ENCODE assay signal across 8 cellular contexts in the genomic region with DNA sequence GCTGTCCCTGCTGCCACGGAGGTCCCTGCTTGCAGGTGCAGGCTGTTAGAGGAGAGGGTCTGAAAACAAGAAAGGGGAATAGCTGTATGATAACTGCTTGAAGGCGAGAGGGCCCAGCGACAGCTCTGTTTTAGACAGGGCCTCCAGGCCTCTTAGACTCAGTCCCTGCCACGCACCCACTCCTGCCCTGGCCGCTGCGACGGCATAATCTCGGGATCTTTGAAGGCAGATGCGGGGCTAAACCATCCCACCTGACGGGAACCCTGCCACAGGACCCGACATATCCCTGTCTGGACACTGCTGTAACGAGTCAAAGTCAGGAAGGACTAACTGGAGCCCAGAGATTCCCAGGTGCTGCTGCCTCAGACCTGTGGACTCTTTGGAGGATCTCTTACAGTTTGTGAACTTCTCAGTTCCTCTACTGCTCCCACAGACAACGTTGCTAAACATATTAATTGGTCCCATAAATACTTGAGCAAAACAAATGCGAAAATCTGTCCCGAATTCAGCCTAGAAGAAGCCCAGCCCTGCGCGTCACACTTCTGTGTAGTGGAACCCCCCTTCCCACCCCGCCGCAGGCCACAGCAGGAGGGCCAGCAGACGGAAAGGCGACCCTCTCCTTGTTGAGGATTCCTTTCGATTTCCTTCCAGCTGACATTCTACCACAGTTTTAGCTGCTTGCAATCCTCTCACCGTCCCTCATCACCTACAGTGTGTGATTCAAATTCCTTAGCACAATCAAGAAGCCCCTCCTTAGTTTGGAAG. TPM values are rescaled to one million over a fixed set of nuclear protein-coding genes. Genes with fewer than 3 reads are reported as not detected.
DNase-seq lines count a peak whose midpoint lies in the region; ATAC-seq and TF ChIP-seq lines count a peak whose summit lies in the region.

No MANE protein-coding gene starts in this region.

- peaks cover 61% of the 10 kb centered on the region for H3K4me1 Mint-ChIP-seq in activated T-cell treated with anti-CD3 and anti-CD28 coated beads, Interleukin-2, amount 50 U/mL, for 4 hours (ENCODE audit: low read depth)
- H3K4me1 Mint-ChIP-seq in activated CD8-positive, alpha-beta T cell treated with anti-CD3 and anti-CD28 coated beads, Interleukin-2, amount 10 ng/mL, durations not matched to agents 7 days and 5 days (ENCODE audit: low read depth), result peaks cover 40% of the 10 kb centered on the region

- H3K27ac ChIP-seq in heart right ventricle, result peak overlapping the region; percentile 83 to 99 (median 95)

- no peaks in the 10 kb centered on the region for H3K27me3 Mint-ChIP-seq in activated T-cell treated with anti-CD3 and anti-CD28 coated beads, Interleukin-2, amount 50 U/mL, for 4 hours (ENCODE audit: low read depth)
- H3K27me3 Mint-ChIP-seq in activated CD8-positive, alpha-beta T cell treated with anti-CD3 and anti-CD28 coated beads, Interleukin-2, amount 10 ng/mL, durations not matched to agents 7 days and 5 days (ENCODE audit: low read depth), result no peaks in the 10 kb centered on the region

- H3K4me1 ChIP-seq in heart right ventricle, result peaks cover 31 to 58% (median 47%) of the 10 kb centered on the region in 9 donors

- no peak for DNase-seq in activated T-cell treated with anti-CD3 and anti-CD28 coated beads, Interleukin-2, amount 50 U/mL, for 4 hours
- no peak for DNase-seq in activated T-cell treated with anti-CD3 and anti-CD28 coated beads, Interleukin-2, amount 50 U/mL, for 1 hour
- DNase-seq in activated CD8-positive, alpha-beta T cell treated with anti-CD3 and anti-CD28 coated beads, Interleukin-2, amount 10 ng/mL, durations not matched to agents 7 days and 5 days, result no peak
- peak in 1 of 2 donors; percentile 19 for DNase-seq in heart right ventricle
- DNase-seq in retinal pigment epithelial cell (ENCODE audit: low read depth), result no peak
- no peak for DNase-seq in cortex of kidney (lab: John Stamatoyannopoulos, UW)
- DNase-seq in HuH-7 (ENCODE audit: low spot score), result no peak

- no peaks in the 10 kb centered on the region for H3K9me3 ChIP-seq in heart right ventricle

- H3K27ac Mint-ChIP-seq in activated CD8-positive, alpha-beta T cell treated with anti-CD3 and anti-CD28 coated beads, Interleukin-2, amount 10 ng/mL, durations not matched to agents 7 days and 5 days, result peak overlapping the region; percentile 82

- 14 to 15% methylated on average over 23 of the region's 23 CpGs for WGBS in heart right ventricle, 2 donors

- H3K4me3 ChIP-seq in heart right ventricle, result peak overlapping the region; percentile 81 to 100 (median 95)
- H3K4me3 ChIP-seq in retinal pigment epithelial cell (ENCODE audit: low read length), result peak overlapping the region; percentile 93

- intact Hi-C loops in heart right ventricle (cut with DNase I), result loop anchor here in 8 of 10 donors (2.0 to 10.0 kb wide), 9 partner anchors 32 to 90 kb away; partner anchors contain the start of genes DHRS7B (in 6 of the 8), MAP2K3 (in 2 of the 8) and NATD1 (in 2 of the 8)

- peak in 1 of 9 donors; percentile 2 for TF ChIP-seq CTCF in heart right ventricle (IDR thresholded peaks at IDR 0.05)
- TF ChIP-seq CTCF in retinal pigment epithelial cell (conservative IDR thresholded peaks at IDR 0.05; ENCODE audit: low read depth, low read length), result no peak

- peak; percentile 0 for ATAC-seq in activated T-cell treated with anti-CD3 and anti-CD28 coated beads, Interleukin-2, amount 50 U/mL, for 4 hours
- peak; percentile 4 for ATAC-seq in HG03103 (IDR thresholded peaks at IDR 0.05; ENCODE audit: low read depth, unreplicated experiment)
- peak; percentile 4 for ATAC-seq in activated CD8-positive, alpha-beta T cell treated with anti-CD3 and anti-CD28 coated beads, Interleukin-2, amount 10 ng/mL, durations not matched to agents 7 days and 5 days
- ATAC-seq in heart right ventricle, result peak; percentile 1 to 15 (median 3)

- peaks cover 0 to 15% (median 0%) of the 10 kb centered on the region in 9 donors for H3K36me3 ChIP-seq in heart right ventricle

- no peaks in the 10 kb centered on the region for H3K27me3 ChIP-seq in heart right ventricle

- H3K4me3 Mint-ChIP-seq in activated T-cell treated with anti-CD3 and anti-CD28 coated beads, Interleukin-2, amount 50 U/mL, for 4 hours, result peak overlapping the region; percentile 94
- peak overlapping the region; percentile 93 for H3K4me3 Mint-ChIP-seq in activated CD8-positive, alpha-beta T cell treated with anti-CD3 and anti-CD28 coated beads, Interleukin-2, amount 10 ng/mL, durations not matched to agents 7 days and 5 days

- no peaks in the 10 kb centered on the region for H3K9me3 Mint-ChIP-seq in activated T-cell treated with anti-CD3 and anti-CD28 coated beads, Interleukin-2, amount 50 U/mL, for 4 hours
- no peaks in the 10 kb centered on the region for H3K9me3 Mint-ChIP-seq in activated CD8-positive, alpha-beta T cell treated with anti-CD3 and anti-CD28 coated beads, Interleukin-2, amount 10 ng/mL, durations not matched to agents 7 days and 5 days (ENCODE audit: insufficient read depth)

- CTCF ChIA-PET in activated CD8-positive, alpha-beta T cell treated with anti-CD3 and anti-CD28 coated beads, Interleukin-2, amount 10 ng/mL, durations not matched to agents 7 days and 5 days (lab: Charles Lee), result interaction anchor here (1.1 to 5.0 kb wide), 4 partner anchors 53 to 95 kb away, joined by 3 to 19 read pairs (median 5); no protein-coding TSS in a partner anchor

- POLR2A ChIA-PET in activated CD8-positive, alpha-beta T cell treated with anti-CD3 and anti-CD28 coated beads, Interleukin-2, amount 10 ng/mL, durations not matched to agents 7 days and 5 days (lab: Charles Lee), result interaction anchor here (0.5 to 2.0 kb wide), 8 partner anchors 55 to 1284 kb away, joined by 3 to 7 read pairs (median 3); partner anchors contain the start of gene USP22

- peaks cover 3% of the 10 kb centered on the region for H3K36me3 Mint-ChIP-seq in activated T-cell treated with anti-CD3 and anti-CD28 coated beads, Interleukin-2, amount 50 U/mL, for 4 hours (ENCODE audit: insufficient read depth)
- peaks cover 18% of the 10 kb centered on the region for H3K36me3 Mint-ChIP-seq in activated CD8-positive, alpha-beta T cell treated with anti-CD3 and anti-CD28 coated beads, Interleukin-2, amount 10 ng/mL, durations not matched to agents 7 days and 5 days (ENCODE audit: low read depth)

RNA-seq across cellular contexts. Expression of gene TMEM11, which starts 1.0 kb away (rescaled TPM):
- 10 to 100 TPM; 35.7 to 39.8 (median 35.7) TPM for total RNA-seq in activated T-cell treated with anti-CD3 and anti-CD28 coated beads, Interleukin-2, amount 50 U/mL, for 4 hours
- total RNA-seq in activated CD8-positive, alpha-beta T cell treated with anti-CD3 and anti-CD28 coated beads, Interleukin-2, amount 10 ng/mL, durations not matched to agents 7 days and 5 days, result 10 to 100 TPM; 22.2 to 27.7 TPM
- 10 to 100 TPM; 20.8 to 37.2 (median 27.6) TPM for total RNA-seq in heart right ventricle
- 10 to 100 TPM; 50.8 to 54.1 TPM for polyA plus RNA-seq in heart right ventricle

RNA-seq across cellular contexts. Expression of gene NATD1, which starts 38.3 kb away (rescaled TPM):
- total RNA-seq in activated T-cell treated with anti-CD3 and anti-CD28 coated beads, Interleukin-2, amount 50 U/mL, for 4 hours, result under 1 TPM; 0.73 to 0.98 (median 0.90) TPM
- total RNA-seq in activated CD8-positive, alpha-beta T cell treated with anti-CD3 and anti-CD28 coated beads, Interleukin-2, amount 10 ng/mL, durations not matched to agents 7 days and 5 days, result 1 to 10 TPM; 1.1 to 1.3 TPM
- 10 to 100 TPM; 11.9 to 23.1 (median 19.6) TPM for total RNA-seq in heart right ventricle
- 1 to 10 TPM; 3.1 to 4.0 TPM for polyA plus RNA-seq in heart right ventricle

Comparison
In these comparisons a context has a peak if more than half of its experiments do, and no peak if none do; other contexts are left out.
1. RNA of gene NATD1, which starts 38.3 kb away (total RNA-seq): 11.9 to 23.1 TPM in heart right ventricle; 1.1 to 1.3 TPM in activated CD8-positive, alpha-beta T cell treated with anti-CD3 and anti-CD28 coated beads, Interleukin-2, amount 10 ng/mL, durations not matched to agents 7 days and 5 days and 0.73 to 0.98 TPM in activated T-cell treated with anti-CD3 and anti-CD28 coated beads, Interleukin-2, amount 50 U/mL, for 4 hours; every median in the first group is over 4 times any median in the second.
2. Peak in every context shown above with its lines, with median percentiles within 50 percentile points of each other: ATAC-seq.